Comparison of ENCODE assay signal across 33 cellular contexts in genomic region chr7:100027197-100027596, GRCh38. TPM values are rescaled to one million over a fixed set of nuclear protein-coding genes. Genes with fewer than 3 reads are reported as not detected.
"Had no signal": no experiment of that assay in that cellular context is flagged by ENCODE, and none has a peak within 500 bp of the region (broad histone marks: within the 10 kb centered on the region; RNA-seq: fewer than 3 reads in every experiment).

No MANE protein-coding gene starts in this region.

- H3K9me3 ChIP-seq: MG63, SJSA1 had no signal

- H3K4me3 ChIP-seq: MG63, SJSA1 had no signal

- H3K27ac ChIP-seq: SJSA1, VCaP had no signal

- ATAC-seq: activated naive CD8-positive, alpha-beta T cell treated with anti-CD3 and anti-CD28 coated beads, Interleukin-2, amount 50 U/mL, for 24 hours; Panc1 had no signal

- DNase-seq: activated B cell treated with CpG ODN at 0.5 μM for 24 hours; activated CD4-positive, alpha-beta memory T cell treated with anti-CD3 and anti-CD28 coated beads, Interleukin-2, amount 10 ng/mL, durations not matched to agents 7 days and 5 days; activated CD4-positive, alpha-beta T cell treated with anti-CD3 and anti-CD28 coated beads for 4 hours; activated CD4-positive, alpha-beta T cell treated with anti-CD3 and anti-CD28 coated beads, Interleukin-2, amount 50 U/mL, for 1 hour; activated CD4-positive, CD25-positive, alpha-beta regulatory T cell treated with anti-CD3 and anti-CD28 coated beads, Interleukin-2, amount 50 U/mL, for 72 hours; activated CD8-positive, alpha-beta memory T cell treated with anti-CD3 and anti-CD28 coated beads for 24 hours; activated CD8-positive, alpha-beta memory T cell treated with anti-CD3 and anti-CD28 coated beads, Interleukin-2, amount 10 ng/mL, durations not matched to agents 7 days and 5 days; activated CD8-positive, alpha-beta memory T cell treated with anti-CD3 and anti-CD28 coated beads, Interleukin-2, amount 50 U/mL, for 48 hours; activated effector memory CD4-positive, alpha-beta T cell treated with Interleukin-2 at 50 U/mL for 16 hours; activated naive CD4-positive, alpha-beta T cell treated with anti-CD3 and anti-CD28 coated beads, Interleukin-2, amount 10 ng/mL, durations not matched to agents 7 days and 5 days; activated naive CD8-positive, alpha-beta T cell treated with anti-CD3 and anti-CD28 coated beads, Interleukin-2, amount 50 U/mL, for 24 hours; activated T-cell treated with anti-CD3 and anti-CD28 coated beads, Interleukin-2, amount 50 U/mL, for 48 hours; anterior cingulate cortex; Kasumi-1; KG1; MG63; NCI-H1048; NCI-H1105 treated with DMSO at 0.1 percent for 48 hours; NCI-H1436; NCI-H1694; NCI-H1930; NCI-H2081 treated with DMSO at 0.1 percent for 48 hours; NCI-H226; NCI-H446 treated with DMSO at 0.1 percent for 48 hours; NCI-H524 treated with DMSO at 0.1 percent for 48 hours; SHP77 treated with DMSO at 0.1 percent for 48 hours; SW 1271; T-helper 1 cell; T-helper 2 cell; T-helper 9 cell had no signal

- H3K27me3 ChIP-seq: MG63, SJSA1 had no signal

RNA-seq across cellular contexts. Expression of gene AZGP1, which starts 51.4 kb away (rescaled TPM):
- total RNA-seq: activated B cell treated with CpG ODN at 0.5 μM for 24 hours; activated CD4-positive, alpha-beta memory T cell treated with anti-CD3 and anti-CD28 coated beads, Interleukin-2, amount 10 ng/mL, durations not matched to agents 7 days and 5 days; activated CD8-positive, alpha-beta memory T cell treated with anti-CD3 and anti-CD28 coated beads, Interleukin-2, amount 10 ng/mL, durations not matched to agents 7 days and 5 days; SJSA1 had no signal
